ENCODE assay signal across 3 cellular contexts in the genomic region with DNA sequence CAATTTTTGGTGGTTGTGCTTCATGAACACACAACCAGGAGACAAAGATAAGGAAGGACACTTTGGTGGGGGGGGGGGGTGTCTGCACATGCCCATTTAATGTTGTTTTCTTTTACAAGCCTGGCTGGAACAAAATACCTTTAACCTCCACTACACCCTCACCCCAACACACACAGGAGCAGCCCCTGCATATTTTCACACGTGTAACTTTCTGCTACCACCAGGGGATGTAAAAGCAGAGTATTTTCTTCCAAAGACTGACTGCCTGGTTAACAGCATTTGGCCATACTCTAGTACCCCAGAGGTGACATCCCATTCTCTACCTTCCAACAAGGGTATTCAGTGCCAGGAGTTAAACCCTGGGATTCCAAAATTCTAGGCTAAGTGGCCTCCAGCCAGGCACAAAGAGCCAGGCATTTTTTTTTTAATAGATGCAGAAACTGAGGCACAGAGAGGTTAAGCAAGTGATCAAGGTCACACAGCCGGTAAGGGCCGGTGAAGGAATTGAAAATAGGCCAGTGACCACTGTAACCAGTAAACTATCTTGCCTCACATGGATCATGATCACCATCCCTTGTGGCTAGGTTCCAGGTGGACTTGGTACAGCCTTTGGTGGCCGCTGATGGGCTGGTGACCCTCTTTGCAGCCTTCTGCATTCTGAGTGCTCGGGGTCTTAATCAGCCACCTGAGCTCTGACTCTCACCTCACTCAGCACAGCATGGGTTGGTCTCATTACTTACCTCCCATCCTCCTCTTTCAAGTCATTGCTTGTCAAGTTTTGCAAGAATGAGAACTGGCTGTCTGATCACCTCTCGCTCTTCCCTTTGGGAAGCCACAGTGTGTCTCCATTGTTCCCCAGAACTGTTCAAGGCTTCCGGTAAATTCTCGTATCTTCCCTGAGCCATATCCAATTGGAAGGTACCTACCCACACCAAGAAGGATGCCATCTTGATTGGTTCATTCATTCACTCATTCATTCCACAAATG.
TF ChIP-seq lines count a peak whose summit lies in the region.

No MANE protein-coding gene starts in this region.

TF ChIP-seq in SK-N-SH, 30 proteins besides CTCF, POLR2A, EP300 and RAD21 (continues in another document):
- TF ChIP-seq RCOR1 (IDR thresholded peaks at IDR 0.05; ENCODE audit: low read length): no peak
- TF ChIP-seq SMC3 (IDR thresholded peaks at IDR 0.05; ENCODE audit: low read depth, low read length): no peak
- no peak for TF ChIP-seq JUND (IDR thresholded peaks at IDR 0.05)
- TF ChIP-seq, protein P1, sequence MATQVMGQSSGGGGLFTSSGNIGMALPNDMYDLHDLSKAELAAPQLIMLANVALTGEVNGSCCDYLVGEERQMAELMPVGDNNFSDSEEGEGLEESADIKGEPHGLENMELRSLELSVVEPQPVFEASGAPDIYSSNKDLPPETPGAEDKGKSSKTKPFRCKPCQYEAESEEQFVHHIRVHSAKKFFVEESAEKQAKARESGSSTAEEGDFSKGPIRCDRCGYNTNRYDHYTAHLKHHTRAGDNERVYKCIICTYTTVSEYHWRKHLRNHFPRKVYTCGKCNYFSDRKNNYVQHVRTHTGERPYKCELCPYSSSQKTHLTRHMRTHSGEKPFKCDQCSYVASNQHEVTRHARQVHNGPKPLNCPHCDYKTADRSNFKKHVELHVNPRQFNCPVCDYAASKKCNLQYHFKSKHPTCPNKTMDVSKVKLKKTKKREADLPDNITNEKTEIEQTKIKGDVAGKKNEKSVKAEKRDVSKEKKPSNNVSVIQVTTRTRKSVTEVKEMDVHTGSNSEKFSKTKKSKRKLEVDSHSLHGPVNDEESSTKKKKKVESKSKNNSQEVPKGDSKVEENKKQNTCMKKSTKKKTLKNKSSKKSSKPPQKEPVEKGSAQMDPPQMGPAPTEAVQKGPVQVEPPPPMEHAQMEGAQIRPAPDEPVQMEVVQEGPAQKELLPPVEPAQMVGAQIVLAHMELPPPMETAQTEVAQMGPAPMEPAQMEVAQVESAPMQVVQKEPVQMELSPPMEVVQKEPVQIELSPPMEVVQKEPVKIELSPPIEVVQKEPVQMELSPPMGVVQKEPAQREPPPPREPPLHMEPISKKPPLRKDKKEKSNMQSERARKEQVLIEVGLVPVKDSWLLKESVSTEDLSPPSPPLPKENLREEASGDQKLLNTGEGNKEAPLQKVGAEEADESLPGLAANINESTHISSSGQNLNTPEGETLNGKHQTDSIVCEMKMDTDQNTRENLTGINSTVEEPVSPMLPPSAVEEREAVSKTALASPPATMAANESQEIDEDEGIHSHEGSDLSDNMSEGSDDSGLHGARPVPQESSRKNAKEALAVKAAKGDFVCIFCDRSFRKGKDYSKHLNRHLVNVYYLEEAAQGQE (IDR thresholded peaks at IDR 0.05; ENCODE audit: low read depth, low read length): no peak
- TF ChIP-seq FOXM1 (IDR thresholded peaks at IDR 0.05; ENCODE audit: low read depth): no peak
- TF ChIP-seq TEAD4 (IDR thresholded peaks at IDR 0.05; ENCODE audit: borderline replicate concordance, insufficient read depth): no peak
- TF ChIP-seq, protein P2, sequence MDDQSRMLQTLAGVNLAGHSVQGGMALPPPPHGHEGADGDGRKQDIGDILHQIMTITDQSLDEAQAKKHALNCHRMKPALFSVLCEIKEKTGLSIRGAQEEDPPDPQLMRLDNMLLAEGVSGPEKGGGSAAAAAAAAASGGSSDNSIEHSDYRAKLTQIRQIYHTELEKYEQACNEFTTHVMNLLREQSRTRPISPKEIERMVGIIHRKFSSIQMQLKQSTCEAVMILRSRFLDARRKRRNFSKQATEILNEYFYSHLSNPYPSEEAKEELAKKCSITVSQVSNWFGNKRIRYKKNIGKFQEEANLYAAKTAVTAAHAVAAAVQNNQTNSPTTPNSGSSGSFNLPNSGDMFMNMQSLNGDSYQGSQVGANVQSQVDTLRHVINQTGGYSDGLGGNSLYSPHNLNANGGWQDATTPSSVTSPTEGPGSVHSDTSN (IDR thresholded peaks at IDR 0.05): no peak
- TF ChIP-seq, protein P3, sequence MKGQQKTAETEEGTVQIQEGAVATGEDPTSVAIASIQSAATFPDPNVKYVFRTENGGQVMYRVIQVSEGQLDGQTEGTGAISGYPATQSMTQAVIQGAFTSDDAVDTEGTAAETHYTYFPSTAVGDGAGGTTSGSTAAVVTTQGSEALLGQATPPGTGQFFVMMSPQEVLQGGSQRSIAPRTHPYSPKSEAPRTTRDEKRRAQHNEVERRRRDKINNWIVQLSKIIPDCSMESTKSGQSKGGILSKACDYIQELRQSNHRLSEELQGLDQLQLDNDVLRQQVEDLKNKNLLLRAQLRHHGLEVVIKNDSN (IDR thresholded peaks at IDR 0.05; ENCODE audit: borderline replicate concordance, low read depth): no peak

TF ChIP-seq in SK-N-SH treated with all-trans-retinoic acid at 6 μM for 48 hours, 23 proteins besides CTCF, POLR2A, EP300 and RAD21:
- TF ChIP-seq ARNTL (CRISPR knock-in tag; IDR thresholded peaks at IDR 0.05; ENCODE audit: borderline replicate concordance, low read depth) (no peak), PPARA (CRISPR knock-in tag; IDR thresholded peaks at IDR 0.05; ENCODE audit: borderline replicate concordance) (no peak), RARB (CRISPR knock-in tag; IDR thresholded peaks at IDR 0.05) (no peak), ZNF565 (CRISPR knock-in tag; conservative IDR thresholded peaks at IDR 0.05; ENCODE audit: low read depth) (no peak)

TF ChIP-seq in H1, 55 proteins besides CTCF, POLR2A, EP300 and RAD21:
- peak in 1 of 2 experiments; percentile 60; a peak in 1 of 4 replicates for TF ChIP-seq HDAC2 (IDR thresholded peaks at IDR 0.05; ENCODE audit: borderline replicate concordance in 1 of 2, low read depth in 2 of 2, low read length in 2 of 2)
- no peak for TF ChIP-seq TAF1 (IDR thresholded peaks at IDR 0.05; ENCODE audit: low read depth, low read length)
- TF ChIP-seq KDM1A (IDR thresholded peaks at IDR 0.05; ENCODE audit: borderline replicate concordance, low read length): peak; percentile 94
TF ChIP-seq in H1: peak in this region for 2.
